17 cellular contexts compared by ENCODE assay signal in the genomic region with DNA sequence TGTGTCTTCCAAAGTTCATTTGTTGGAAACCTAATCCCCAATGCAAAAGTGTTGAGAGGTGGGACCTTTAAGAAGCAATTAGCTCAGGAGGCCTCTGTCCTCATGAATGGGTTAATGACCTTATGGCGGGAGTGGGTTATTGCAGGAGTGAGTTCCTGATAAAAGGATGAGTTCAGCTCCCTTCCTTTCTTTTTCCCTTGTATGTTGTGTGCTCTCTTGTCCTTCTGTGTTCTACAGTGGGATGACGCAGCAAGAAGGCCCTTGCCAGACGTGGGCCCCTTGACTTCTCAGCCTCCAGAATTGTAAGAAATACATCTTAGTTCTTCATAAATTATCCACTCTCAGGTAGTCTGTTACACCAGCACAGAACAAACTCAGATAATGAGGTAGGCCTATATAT.
DNase-seq lines count a peak whose midpoint lies in the region; ATAC-seq and TF ChIP-seq lines count a peak whose summit lies in the region.
"Had no signal": no experiment of that assay in that cellular context is flagged by ENCODE, and none has a peak within 500 bp of the region (broad histone marks: within the 10 kb centered on the region; RNA-seq: fewer than 3 reads in every experiment).

No MANE protein-coding gene starts in this region.

- no peak overlapping the region for H3K4me3 ChIP-seq in CD4-positive, alpha-beta memory T cell (ENCODE audit: low read length in 2 of 2)
- H3K4me3 ChIP-seq in body of pancreas, result no peak overlapping the region
- H3K4me3 ChIP-seq in A673 (ENCODE audit: low read depth, low read length, poor library complexity, severe bottlenecking), result no peak overlapping the region
- H3K4me3 ChIP-seq: Peyer's patch had no signal

- ATAC-seq in activated CD8-positive, alpha-beta memory T cell treated with anti-CD3 and anti-CD28 coated beads, Interleukin-2, amount 10 ng/mL, durations not matched to agents 7 days and 5 days, result peak; percentile 30
- ATAC-seq in T-helper 17 cell (no peak), body of pancreas (no peak)

- no peaks in the 10 kb centered on the region for H3K27me3 Mint-ChIP-seq in activated CD8-positive, alpha-beta memory T cell treated with anti-CD3 and anti-CD28 coated beads, Interleukin-2, amount 10 ng/mL, durations not matched to agents 7 days and 5 days
- H3K27me3 Mint-ChIP-seq in CD4-positive, alpha-beta memory T cell, result no peaks in the 10 kb centered on the region
- H3K27me3 Mint-ChIP-seq in T-helper 17 cell (no peaks in the 10 kb centered on the region), immature natural killer cell (ENCODE audit: low read depth in 3 of 3) (peaks cover 0 to 4% (median 2%) of the 10 kb centered on the region in 3 donors)
- H3K27me3 Mint-ChIP-seq: B cell had no signal

- peak overlapping the region; percentile 52 for H3K27ac Mint-ChIP-seq in activated CD8-positive, alpha-beta memory T cell treated with anti-CD3 and anti-CD28 coated beads, Interleukin-2, amount 10 ng/mL, durations not matched to agents 7 days and 5 days
- peak overlapping the region; percentile 1 to 68 (median 62) for H3K27ac Mint-ChIP-seq in CD4-positive, alpha-beta memory T cell
- peak overlapping the region; percentile 3 for H3K27ac Mint-ChIP-seq in T-helper 17 cell
- peak overlapping the region; percentile 18 to 83 (median 53) for H3K27ac Mint-ChIP-seq in immature natural killer cell
- H3K27ac Mint-ChIP-seq: B cell had no signal

- no peak overlapping the region for H3K27ac ChIP-seq in CD4-positive, alpha-beta memory T cell (ENCODE audit: low read depth, low read length)
- H3K27ac ChIP-seq in body of pancreas, result no peak overlapping the region
- no peak overlapping the region for H3K27ac ChIP-seq in A673 (ENCODE audit: low read depth, low read length, poor library complexity, severe bottlenecking)
- H3K27ac ChIP-seq: Peyer's patch had no signal

- H3K27me3 ChIP-seq in CD4-positive, alpha-beta memory T cell (ENCODE audit: insufficient read depth, low read length), result no peaks in the 10 kb centered on the region
- H3K27me3 ChIP-seq in body of pancreas, result no peaks in the 10 kb centered on the region
- no peaks in the 10 kb centered on the region for H3K27me3 ChIP-seq in A673 (replicated peaks; ENCODE audit: insufficient read depth, low read depth, low read length, poor library complexity)
- H3K27me3 ChIP-seq: Peyer's patch had no signal

- H3K4me1 Mint-ChIP-seq in activated CD8-positive, alpha-beta memory T cell treated with anti-CD3 and anti-CD28 coated beads, Interleukin-2, amount 10 ng/mL, durations not matched to agents 7 days and 5 days, result peaks cover 23% of the 10 kb centered on the region
- H3K4me1 Mint-ChIP-seq in CD4-positive, alpha-beta memory T cell, result peaks cover 13 to 25% (median 19%) of the 10 kb centered on the region in 4 donors
- H3K4me1 Mint-ChIP-seq in T-helper 17 cell, result peaks cover 8% of the 10 kb centered on the region
- peaks cover 32 to 42% of the 10 kb centered on the region in 2 donors for H3K4me1 Mint-ChIP-seq in immature natural killer cell
- H3K4me1 Mint-ChIP-seq: B cell had no signal

- CTCF ChIA-PET in activated CD8-positive, alpha-beta memory T cell treated with anti-CD3 and anti-CD28 coated beads, Interleukin-2, amount 10 ng/mL, durations not matched to agents 7 days and 5 days (lab: Charles Lee), result interaction anchor here (1.4 kb wide), 1 partner anchor 10 kb away, joined by 3 read pairs; no protein-coding TSS in a partner anchor
- CTCF ChIA-PET in CD4-positive, alpha-beta memory T cell (lab: Charles Lee; ENCODE audit: partially characterized antibody), result no interaction called here
- CTCF ChIA-PET in A673 (lab: Charles Lee), result no interaction called here

- H3K9me3 Mint-ChIP-seq in activated CD8-positive, alpha-beta memory T cell treated with anti-CD3 and anti-CD28 coated beads, Interleukin-2, amount 10 ng/mL, durations not matched to agents 7 days and 5 days (ENCODE audit: low read depth), result no peaks in the 10 kb centered on the region
- peaks cover 0 to 4% (median under 1%) of the 10 kb centered on the region in 8 donors for H3K9me3 Mint-ChIP-seq in CD4-positive, alpha-beta memory T cell
- H3K9me3 Mint-ChIP-seq in immature natural killer cell, result no peaks in the 10 kb centered on the region

- 96% methylated on average over 3 of the region's 3 CpGs for WGBS in body of pancreas, 2 donors

- no peak for TF ChIP-seq CTCF in body of pancreas (IDR thresholded peaks at IDR 0.05)
- no peak for TF ChIP-seq CTCF in A673 (conservative IDR thresholded peaks at IDR 0.05; ENCODE audit: low read depth, low read length)

- TF ChIP-seq POLR2A in body of pancreas (IDR thresholded peaks at IDR 0.05), result no peak

- BruUV-seq in A673 (replicated peaks; lab: Mats Ljungman, UMichigan), result no TSS peak

- DNase-seq in activated CD8-positive, alpha-beta memory T cell treated with anti-CD3 and anti-CD28 coated beads, Interleukin-2, amount 10 ng/mL, durations not matched to agents 7 days and 5 days, result no peak
- no peak for DNase-seq in activated CD8-positive, alpha-beta memory T cell treated with anti-CD3 and anti-CD28 coated beads, Interleukin-2, amount 50 U/mL, for 48 hours
- DNase-seq in CD4-positive, alpha-beta memory T cell, result peak in 1 of 5 donors; percentile 1
- DNase-seq in T-helper 17 cell, result no peak
- no peak for DNase-seq in immature natural killer cell
- no peak for DNase-seq in NCI-H524 treated with DMSO at 0.1 percent for 48 hours (lab: John Stamatoyannopoulos, UW)
- DNase-seq in body of pancreas, result no peak
- DNase-seq in A673 (ENCODE audit: low spot score), result no peak
- DNase-seq: DMS 273 treated with DMSO at 0.1 percent for 48 hours, KG1, NCI-H1105, NCI-H187, NCI-H446 treated with DMSO at 0.1 percent for 48 hours, NCI-H774, Peyer's patch, Right ventricle myocardium superior had no signal

- POLR2A ChIA-PET in CD4-positive, alpha-beta memory T cell (lab: Charles Lee; ENCODE audit: partially characterized antibody), result no interaction called here
- POLR2A ChIA-PET in A673 (lab: Charles Lee; ENCODE audit: low non-redundant PET), result no interaction called here

- no peak overlapping the region for H3K4me3 Mint-ChIP-seq in activated CD8-positive, alpha-beta memory T cell treated with anti-CD3 and anti-CD28 coated beads, Interleukin-2, amount 10 ng/mL, durations not matched to agents 7 days and 5 days
- H3K4me3 Mint-ChIP-seq in CD4-positive, alpha-beta memory T cell, result peak overlapping the region in 5 of 8 donors; percentile 10 to 64 (median 27)
- H3K4me3 Mint-ChIP-seq in T-helper 17 cell (no peak overlapping the region), immature natural killer cell (peak overlapping the region; percentile 1 to 57 (median 24))
- H3K4me3 Mint-ChIP-seq: B cell had no signal

- H3K36me3 ChIP-seq in CD4-positive, alpha-beta memory T cell (ENCODE audit: insufficient read depth, low read length), result no peaks in the 10 kb centered on the region
- no peaks in the 10 kb centered on the region for H3K36me3 ChIP-seq in body of pancreas (replicated peaks in 1 of 2; ENCODE audit: insufficient read depth in 1 of 2, low read depth in 2 of 2)
- H3K36me3 ChIP-seq in A673 (ENCODE audit: insufficient read depth, low read length, poor library complexity, severe bottlenecking), result no peaks in the 10 kb centered on the region

- peaks cover 28% of the 10 kb centered on the region for H3K36me3 Mint-ChIP-seq in activated CD8-positive, alpha-beta memory T cell treated with anti-CD3 and anti-CD28 coated beads, Interleukin-2, amount 10 ng/mL, durations not matched to agents 7 days and 5 days
- peaks cover 17 to 34% of the 10 kb centered on the region in 2 donors for H3K36me3 Mint-ChIP-seq in CD4-positive, alpha-beta memory T cell
- H3K36me3 Mint-ChIP-seq in T-helper 17 cell (ENCODE audit: low read depth) (peaks cover 2% of the 10 kb centered on the region), immature natural killer cell (peaks cover 10 to 18% (median 11%) of the 10 kb centered on the region in 3 donors)

- intact Hi-C loops in CD4-positive, alpha-beta memory T cell (cut with micrococcal nuclease), result no loop called here
- intact Hi-C loops in body of pancreas (cut with DNase I), result no loop called here
- intact Hi-C loops in A673 (cut with micrococcal nuclease; ENCODE audit: unreplicated experiment), result no loop called here

- no peaks in the 10 kb centered on the region for H3K9me3 ChIP-seq in CD4-positive, alpha-beta memory T cell (ENCODE audit: control insufficient read depth in 1 of 2, low read length in 2 of 2)
- H3K9me3 ChIP-seq in T-helper 17 cell (ENCODE audit: control insufficient read depth, low read length, poor library complexity, severe bottlenecking), result no peaks in the 10 kb centered on the region
- H3K9me3 ChIP-seq in body of pancreas, result peaks cover 0 to 4% (median 0%) of the 10 kb centered on the region in 3 donors
- H3K9me3 ChIP-seq in A673 (ENCODE audit: low read depth, low read length, poor library complexity, severe bottlenecking), result no peaks in the 10 kb centered on the region
- H3K9me3 ChIP-seq: Peyer's patch had no signal

- peaks cover 20% of the 10 kb centered on the region for H3K4me1 ChIP-seq in CD4-positive, alpha-beta memory T cell (ENCODE audit: insufficient read depth, low read length)
- no peaks in the 10 kb centered on the region for H3K4me1 ChIP-seq in body of pancreas
- H3K4me1 ChIP-seq in A673 (ENCODE audit: insufficient read depth, low read length, poor library complexity, severe bottlenecking), result no peaks in the 10 kb centered on the region
- H3K4me1 ChIP-seq: Peyer's patch had no signal

Comparison
In these comparisons a context has a peak if more than half of its experiments do, and no peak if none do; other contexts are left out.
1. H3K27ac Mint-ChIP-seq: peak in every context shown above with its lines; median percentile 62 in CD4-positive, alpha-beta memory T cell; 53 in immature natural killer cell; 52 in activated CD8-positive, alpha-beta memory T cell treated with anti-CD3 and anti-CD28 coated beads, Interleukin-2, amount 10 ng/mL, durations not matched to agents 7 days and 5 days; 3 in T-helper 17 cell.
2. H3K4me3 Mint-ChIP-seq: peak in CD4-positive, alpha-beta memory T cell (5 of 8) and immature natural killer cell (5 of 5); none in activated CD8-positive, alpha-beta memory T cell treated with anti-CD3 and anti-CD28 coated beads, Interleukin-2, amount 10 ng/mL, durations not matched to agents 7 days and 5 days (single experiment) and T-helper 17 cell (single experiment).